Comparison of ENCODE assay signal across 19 cellular contexts in genomic region chr1:168320149-168320548, GRCh38.
"Had no signal": no experiment of that assay in that cellular context is flagged by ENCODE, and none has a peak within 500 bp of the region (broad histone marks: within the 10 kb centered on the region; RNA-seq: fewer than 3 reads in every experiment).

No MANE protein-coding gene starts in this region.

- DNase-seq: activated B cell treated with CpG ODN at 0.5 μM for 24 hours; activated CD4-positive, alpha-beta T cell treated with anti-CD3 and anti-CD28 coated beads for 36 hours; activated CD4-positive, alpha-beta T cell treated with anti-CD3 and anti-CD28 coated beads, Interleukin-2, amount 50 U/mL, for 4 hours; activated CD8-positive, alpha-beta memory T cell treated with anti-CD3 and anti-CD28 coated beads for 24 hours; activated CD8-positive, alpha-beta memory T cell treated with anti-CD3 and anti-CD28 coated beads, Interleukin-2, amount 50 U/mL, for 4 hours; activated naive CD4-positive, alpha-beta T cell; activated naive CD8-positive, alpha-beta T cell treated with anti-CD3 and anti-CD28 coated beads, Interleukin-2, amount 10 ng/mL, durations not matched to agents 7 days and 5 days; activated T-cell treated with anti-CD3 and anti-CD28 coated beads, Interleukin-2, amount 50 U/mL, for 24 hours; amniotic stem cell; effector CD4-positive, alpha-beta T cell; hippocampal formation; left ventricle myocardium inferior; mammary epithelial cell; stimulated activated CD4-positive, alpha-beta T cell treated with anti-CD3 and anti-CD28 coated beads, Interleukin-4, amount 100 ng/mL, for 24 hours; stimulated activated naive CD4-positive, alpha-beta T cell treated with Interleukin-2 at 50 U/mL for 16 hours had no signal

- H3K27ac Mint-ChIP-seq: activated B cell treated with CpG ODN at 0.5 μM for 24 hours; activated CD4-positive, alpha-beta T cell treated with anti-CD3 and anti-CD28 coated beads for 36 hours; activated naive CD8-positive, alpha-beta T cell treated with anti-CD3 and anti-CD28 coated beads, Interleukin-2, amount 10 ng/mL, durations not matched to agents 7 days and 5 days; activated T-cell treated with anti-CD3 and anti-CD28 coated beads, Interleukin-2, amount 50 U/mL, for 24 hours; dendritic cell treated with granulocyte-macrophage colony-stimulating factor and Interleukin-4, amounts not matched to agents 40 ng/mL and 50 ng/mL, for 4 days; T-helper 1 cell treated with Interleukin-12 subunit alpha and Interleukin-12 subunit beta and Interleukin-4 antibody, amounts not matched to agents 30 μg/mL and 1 μg/mL, for 36 hours; type B pancreatic cell had no signal

- H3K27ac ChIP-seq: left ventricle myocardium inferior, thoracic aorta had no signal

- H3K36me3 ChIP-seq: left ventricle myocardium inferior, thoracic aorta had no signal

- H3K9me3 Mint-ChIP-seq: activated naive CD8-positive, alpha-beta T cell treated with anti-CD3 and anti-CD28 coated beads, Interleukin-2, amount 10 ng/mL, durations not matched to agents 7 days and 5 days; dendritic cell treated with granulocyte-macrophage colony-stimulating factor and Interleukin-4, amounts not matched to agents 40 ng/mL and 50 ng/mL, for 4 days; T-helper 1 cell treated with Interleukin-12 subunit alpha and Interleukin-12 subunit beta and Interleukin-4 antibody, amounts not matched to agents 30 μg/mL and 1 μg/mL, for 36 hours had no signal

- H3K9me3 ChIP-seq: left ventricle myocardium inferior, thoracic aorta had no signal

- H3K4me3 ChIP-seq: left ventricle myocardium inferior, thoracic aorta had no signal

- H3K4me1 Mint-ChIP-seq: activated B cell treated with CpG ODN at 0.5 μM for 24 hours had no signal

- H3K27me3 Mint-ChIP-seq: activated B cell treated with CpG ODN at 0.5 μM for 24 hours; activated CD4-positive, alpha-beta T cell treated with anti-CD3 and anti-CD28 coated beads for 36 hours; activated naive CD8-positive, alpha-beta T cell treated with anti-CD3 and anti-CD28 coated beads, Interleukin-2, amount 10 ng/mL, durations not matched to agents 7 days and 5 days; activated T-cell treated with anti-CD3 and anti-CD28 coated beads, Interleukin-2, amount 50 U/mL, for 24 hours; dendritic cell treated with granulocyte-macrophage colony-stimulating factor and Interleukin-4, amounts not matched to agents 40 ng/mL and 50 ng/mL, for 4 days; type B pancreatic cell had no signal

- H3K4me3 Mint-ChIP-seq: activated B cell treated with CpG ODN at 0.5 μM for 24 hours; activated CD4-positive, alpha-beta T cell treated with anti-CD3 and anti-CD28 coated beads for 36 hours; activated naive CD8-positive, alpha-beta T cell treated with anti-CD3 and anti-CD28 coated beads, Interleukin-2, amount 10 ng/mL, durations not matched to agents 7 days and 5 days; activated T-cell treated with anti-CD3 and anti-CD28 coated beads, Interleukin-2, amount 50 U/mL, for 24 hours; dendritic cell treated with granulocyte-macrophage colony-stimulating factor and Interleukin-4, amounts not matched to agents 40 ng/mL and 50 ng/mL, for 4 days; T-helper 1 cell treated with Interleukin-12 subunit alpha and Interleukin-12 subunit beta and Interleukin-4 antibody, amounts not matched to agents 30 μg/mL and 1 μg/mL, for 36 hours; type B pancreatic cell had no signal

- H3K36me3 Mint-ChIP-seq: type B pancreatic cell had no signal
